In the genomic region with DNA sequence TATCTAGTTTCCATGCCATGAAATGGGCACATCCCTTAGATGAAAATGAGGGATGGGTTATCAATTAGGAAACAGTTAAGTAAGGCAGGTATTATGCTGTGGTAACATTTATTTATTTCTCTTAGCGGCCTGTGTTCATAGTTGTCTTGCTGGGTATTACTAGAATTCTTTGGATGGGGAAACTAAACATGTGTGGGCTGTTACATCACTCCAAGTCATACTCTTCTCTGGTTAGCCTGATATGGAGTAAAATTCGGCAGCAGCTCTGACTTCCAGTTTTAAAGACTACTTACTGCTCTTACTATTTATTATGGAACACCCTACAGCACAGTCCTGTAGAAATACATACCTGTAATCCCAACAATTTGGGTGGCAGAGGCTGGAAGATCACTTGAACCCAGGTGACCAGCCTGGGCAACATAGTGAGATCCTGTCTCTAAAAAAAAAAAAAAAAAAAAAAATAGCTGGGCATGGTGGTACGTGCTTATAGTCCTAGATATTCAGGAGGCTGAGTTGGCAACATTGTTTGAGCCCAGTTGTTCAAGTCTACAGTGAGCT, we compare ENCODE assay signal across 20 cellular contexts. TPM values are rescaled to one million over a fixed set of nuclear protein-coding genes. Genes with fewer than 3 reads are reported as not detected.
DNase-seq lines count a peak whose midpoint lies in the region; ATAC-seq and TF ChIP-seq lines count a peak whose summit lies in the region.
"Had no signal": no experiment of that assay in that cellular context is flagged by ENCODE, and none has a peak within 500 bp of the region (broad histone marks: within the 10 kb centered on the region; RNA-seq: fewer than 3 reads in every experiment).

No MANE protein-coding gene starts in this region.

- POLR2A ChIA-PET in SK-N-SH (lab: Yijun Ruan, JAX): interaction anchor here (0.7 kb wide), 1 partner anchor 279 kb away, joined by 3 read pairs; no protein-coding TSS in a partner anchor

- no peaks in the 10 kb centered on the region for H3K36me3 ChIP-seq in SK-N-SH (replicated peaks in 1 of 2; ENCODE audit: control insufficient read depth in 1 of 2, insufficient read depth in 2 of 2, low read length in 1 of 2)
- no peaks in the 10 kb centered on the region for H3K36me3 ChIP-seq in fibroblast of lung (ENCODE audit: control insufficient read depth, insufficient read depth, low read length)
- no peaks in the 10 kb centered on the region for H3K36me3 ChIP-seq in right atrium auricular region
- H3K36me3 ChIP-seq in vagina: no peaks in the 10 kb centered on the region
- H3K36me3 ChIP-seq: brain microvascular endothelial cell, neural progenitor cell, prostate gland, spleen had no signal

- H3K9me3 ChIP-seq in SK-N-SH: no peaks in the 10 kb centered on the region
- no peaks in the 10 kb centered on the region for H3K9me3 ChIP-seq in fibroblast of lung (ENCODE audit: control insufficient read depth, insufficient read depth, low read depth, low read length)
- H3K9me3 ChIP-seq in right atrium auricular region: no peaks in the 10 kb centered on the region
- no peaks in the 10 kb centered on the region for H3K9me3 ChIP-seq in vagina
- H3K9me3 ChIP-seq: prostate gland, spleen had no signal

- no peaks in the 10 kb centered on the region for H4K20me1 ChIP-seq in SK-N-SH (ENCODE audit: insufficient read depth)
- H4K20me1 ChIP-seq in fibroblast of lung (ENCODE audit: control insufficient read depth, extremely low read depth, insufficient read depth, low read length): no peaks in the 10 kb centered on the region

- no peak for DNase-seq in SK-N-SH
- peak; percentile 59 to 61 for DNase-seq in fibroblast of lung (ENCODE audit: low read depth in 2 of 2)
- no peak for DNase-seq in right atrium auricular region (ENCODE audit: low spot score)
- DNase-seq in vagina (ENCODE audit: extremely low spot score in 2 of 2): no peak
- DNase-seq in GM20000 (ENCODE audit: low spot score): no peak
- DNase-seq in NOMO-1 (lab: John Stamatoyannopoulos, UW; ENCODE audit: unreplicated experiment in 2 of 2): no peak
- DNase-seq: activated CD4-positive, alpha-beta T cell treated with anti-CD3 and anti-CD28 coated beads for 48 hours; activated CD8-positive, alpha-beta memory T cell treated with anti-CD3 and anti-CD28 coated beads, Interleukin-2, amount 10 ng/mL, durations not matched to agents 7 days and 5 days; brain microvascular endothelial cell; immature natural killer cell; NCI-H1436 treated with DMSO at 0.1 percent for 48 hours; NCI-H526 treated with DMSO at 0.1 percent for 48 hours; spleen; stimulated activated CD4-positive, alpha-beta T cell treated with anti-CD3 and anti-CD28 coated beads, Interleukin-4, amount 100 ng/mL, for 4 hours; T-helper 1 cell had no signal

- no peak for TF ChIP-seq CTCF in SK-N-SH (IDR thresholded peaks at IDR 0.05)
- no peak for TF ChIP-seq CTCF in fibroblast of lung (conservative IDR thresholded peaks at IDR 0.05 in 1 of 2, IDR thresholded peaks at IDR 0.05 in 1 of 2; ENCODE audit: low read depth in 1 of 2, low read length in 2 of 2)
- no peak for TF ChIP-seq CTCF in right atrium auricular region (IDR thresholded peaks at IDR 0.05)
- TF ChIP-seq CTCF in vagina (IDR thresholded peaks at IDR 0.05): no peak
- TF ChIP-seq CTCF in GM20000 (IDR thresholded peaks at IDR 0.05; ENCODE audit: extremely low read depth, missing control alignments): no peak

- peaks cover 4% of the 10 kb centered on the region for H3F3A ChIP-seq in SK-N-SH (replicated peaks; ENCODE audit: insufficient read depth)

- no peak overlapping the region; the same call in 1 of the 2 replicates for H3K9ac ChIP-seq in SK-N-SH
- H3K9ac ChIP-seq in fibroblast of lung (ENCODE audit: insufficient read depth, low read length): no peak overlapping the region
- H3K9ac ChIP-seq: neural progenitor cell had no signal

- H3K27me3 ChIP-seq in SK-N-SH (ENCODE audit: insufficient read depth): no peaks in the 10 kb centered on the region
- H3K27me3 ChIP-seq in fibroblast of lung (ENCODE audit: control insufficient read depth, insufficient read depth, low read length): no peaks in the 10 kb centered on the region
- H3K27me3 ChIP-seq in right atrium auricular region: no peaks in the 10 kb centered on the region
- no peaks in the 10 kb centered on the region for H3K27me3 ChIP-seq in vagina
- H3K27me3 ChIP-seq: brain microvascular endothelial cell, neural progenitor cell, spleen had no signal

- H3K4me1 ChIP-seq in SK-N-SH (ENCODE audit: control insufficient read depth in 1 of 2, insufficient read depth in 2 of 2, low read depth in 1 of 2, low read length in 1 of 2) (no peaks in the 10 kb centered on the region), fibroblast of lung (ENCODE audit: control insufficient read depth, extremely low read depth, insufficient read depth, low read length) (no peaks in the 10 kb centered on the region), right atrium auricular region (peaks cover 0 to 25% of the 10 kb centered on the region in 2 donors), vagina (no peaks in the 10 kb centered on the region)
- H3K4me1 ChIP-seq: neural progenitor cell, prostate gland had no signal

- intact Hi-C loops in vagina (cut with DNase I): loop anchor here (5.0 kb wide), 1 partner anchor 406 kb away; no protein-coding TSS in a partner anchor

- H3K9me2 ChIP-seq in SK-N-SH: no peaks in the 10 kb centered on the region

- CTCF ChIA-PET in SK-N-SH (lab: Yijun Ruan, JAX): interaction anchor here (0.7 to 2.9 kb wide), 3 partner anchors 12 to 140 kb away, joined by 3 to 20 read pairs (median 3); no protein-coding TSS in a partner anchor

- no peak for TF ChIP-seq EP300 in SK-N-SH (IDR thresholded peaks at IDR 0.05; ENCODE audit: borderline replicate concordance in 1 of 2, low read depth in 1 of 2, low read length in 1 of 2)

- no peak overlapping the region for H3K4me2 ChIP-seq in SK-N-SH
- H3K4me2 ChIP-seq in fibroblast of lung (ENCODE audit: extremely low read depth, insufficient read depth, low read length): no peak overlapping the region
- H3K4me2 ChIP-seq: neural progenitor cell had no signal

- H2AFZ ChIP-seq in SK-N-SH (ENCODE audit: low read depth): peak overlapping the region; percentile 14; the same call in 1 of the 2 replicates
- H2AFZ ChIP-seq in fibroblast of lung (ENCODE audit: low read length): no peak overlapping the region

- no peak for TF ChIP-seq POLR2A in vagina (IDR thresholded peaks at IDR 0.05)

- 59% methylated on average over 3 of the region's 3 CpGs for WGBS in SK-N-SH (ENCODE audit: low lambda C conversion rate)

- no peak for TF ChIP-seq RAD21 in SK-N-SH (IDR thresholded peaks at IDR 0.05; ENCODE audit: low read length)

- ATAC-seq in SK-N-SH treated with all-trans-retinoic acid at 6 μM for 48 hours (no peak), GM21723 (IDR thresholded peaks at IDR 0.05; ENCODE audit: unreplicated experiment) (no peak)
- ATAC-seq: activated CD8-positive, alpha-beta memory T cell treated with anti-CD3 and anti-CD28 coated beads, Interleukin-2, amount 10 ng/mL, durations not matched to agents 7 days and 5 days had no signal

- H3K27ac ChIP-seq in SK-N-SH (ENCODE audit: low read depth in 2 of 2, low read length in 1 of 2) (peak overlapping the region in 1 of 2 experiments; percentile 5; a peak in 1 of 4 replicates), fibroblast of lung (ENCODE audit: insufficient read depth, low read length) (no peak overlapping the region), right atrium auricular region (peak overlapping the region; percentile 47 to 51), vagina (peak overlapping the region; percentile 11)
- H3K27ac ChIP-seq: brain microvascular endothelial cell, epithelial cell of prostate, neural progenitor cell, prostate gland had no signal

- H3K79me2 ChIP-seq in SK-N-SH (ENCODE audit: insufficient read depth) (peaks cover 9% of the 10 kb centered on the region; the same call in 1 of the 2 replicates), fibroblast of lung (ENCODE audit: control insufficient read depth, insufficient read depth, low read length) (no peaks in the 10 kb centered on the region)

- H3K4me3 ChIP-seq in SK-N-SH (ENCODE audit: low read depth in 2 of 2, low read length in 1 of 2): no peak overlapping the region
- no peak overlapping the region for H3K4me3 ChIP-seq in fibroblast of lung (replicated peaks in 1 of 4; ENCODE audit: control extremely low read depth in 1 of 4, insufficient read depth in 1 of 4, low read depth in 3 of 4, low read length in 4 of 4)
- H3K4me3 ChIP-seq in right atrium auricular region: no peak overlapping the region
- no peak overlapping the region for H3K4me3 ChIP-seq in vagina
- H3K4me3 ChIP-seq: neural progenitor cell, prostate gland, spleen had no signal

TF ChIP-seq in SK-N-SH, 30 proteins besides CTCF, POLR2A, EP300 and RAD21 (continues in another document):
- TF ChIP-seq, protein P1, sequence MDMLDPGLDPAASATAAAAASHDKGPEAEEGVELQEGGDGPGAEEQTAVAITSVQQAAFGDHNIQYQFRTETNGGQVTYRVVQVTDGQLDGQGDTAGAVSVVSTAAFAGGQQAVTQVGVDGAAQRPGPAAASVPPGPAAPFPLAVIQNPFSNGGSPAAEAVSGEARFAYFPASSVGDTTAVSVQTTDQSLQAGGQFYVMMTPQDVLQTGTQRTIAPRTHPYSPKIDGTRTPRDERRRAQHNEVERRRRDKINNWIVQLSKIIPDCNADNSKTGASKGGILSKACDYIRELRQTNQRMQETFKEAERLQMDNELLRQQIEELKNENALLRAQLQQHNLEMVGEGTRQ (IDR thresholded peaks at IDR 0.05; ENCODE audit: borderline replicate concordance, low read depth, low read length): no peak
- no peak for TF ChIP-seq TEAD4 (IDR thresholded peaks at IDR 0.05; ENCODE audit: borderline replicate concordance, insufficient read depth)
- TF ChIP-seq TCF12 (IDR thresholded peaks at IDR 0.05): no peak

TF ChIP-seq in SK-N-SH treated with all-trans-retinoic acid at 6 μM for 48 hours, 23 proteins besides CTCF, POLR2A, EP300 and RAD21 (continues in another document):
- no peak for TF ChIP-seq ZC3H10 (CRISPR knock-in tag; IDR thresholded peaks at IDR 0.05)
- TF ChIP-seq ZFP30 (CRISPR knock-in tag; IDR thresholded peaks at IDR 0.05): no peak
- TF ChIP-seq ZNF565 (CRISPR knock-in tag; conservative IDR thresholded peaks at IDR 0.05; ENCODE audit: low read depth): no peak
- TF ChIP-seq OSR1 (CRISPR knock-in tag; IDR thresholded peaks at IDR 0.05): no peak
- no peak for TF ChIP-seq PPARA (CRISPR knock-in tag; IDR thresholded peaks at IDR 0.05; ENCODE audit: borderline replicate concordance)
- no peak for TF ChIP-seq ZFP3 (CRISPR knock-in tag; IDR thresholded peaks at IDR 0.05)

RNA-seq across cellular contexts. Expression of gene RASGRP3, which starts 33.1 kb away (rescaled TPM):
- polyA plus RNA-seq in SK-N-SH (2012; rRNA removed) (72.5 and 152 TPM in 2 replicates), fibroblast of lung (2.2 and 6.1 TPM in 2 replicates)
- 26.2 and 31.8 TPM in 2 replicates for polyA plus RNA-seq in SK-N-SH (2012; cell fraction: cytosol; rRNA removed)
- 604 and 757 TPM in 2 replicates for polyA plus RNA-seq in SK-N-SH (2012; cell fraction: nucleus; rRNA removed)
- total RNA-seq in fibroblast of lung (0.26 and 0.50 TPM in 2 replicates), right atrium auricular region (10 to 100 TPM; 50.0 to 56.3 TPM), vagina (4.2 TPM)
- 2.0 and 2.3 TPM in 2 replicates for polyA plus RNA-seq in fibroblast of lung (2012)
- polyA minus RNA-seq in fibroblast of lung (ENCODE audit: low replicate concordance): 2.0 and 12.6 TPM in 2 replicates

Comparison
In these comparisons a context has a peak if more than half of its experiments do, and no peak if none do; other contexts are left out.
1. DNase-seq: peak in fibroblast of lung (2 of 2); none in SK-N-SH (single experiment), right atrium auricular region (single experiment), vagina (0 of 2), GM20000 (single experiment) and NOMO-1 (0 of 2).